Comparison of ENCODE assay signal across 24 cellular contexts in the genomic region with DNA sequence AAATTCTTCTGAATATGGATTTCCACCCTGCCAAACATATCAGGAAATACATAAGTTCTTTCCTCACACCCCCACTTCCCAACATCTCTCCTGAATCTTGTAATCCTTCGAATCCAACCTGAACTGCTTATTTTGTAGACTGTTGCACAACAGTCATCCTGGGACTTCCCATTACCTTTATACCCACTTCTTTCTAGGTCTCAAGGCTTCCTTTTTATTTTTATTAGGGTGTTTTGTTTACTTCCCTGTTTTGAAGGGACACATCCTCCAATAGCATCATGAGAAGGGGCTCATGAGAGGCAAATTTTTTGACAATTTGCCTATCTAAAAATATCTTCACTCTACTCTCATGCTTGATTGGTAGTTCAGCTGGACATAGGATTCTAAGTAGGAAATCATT.
"Had no signal": no experiment of that assay in that cellular context is flagged by ENCODE, and none has a peak within 500 bp of the region (broad histone marks: within the 10 kb centered on the region; RNA-seq: fewer than 3 reads in every experiment).

No MANE protein-coding gene starts in this region.

- H3K4me3 Mint-ChIP-seq: activated CD4-positive, alpha-beta T cell treated with anti-CD3 and anti-CD28 coated beads, Interleukin-2, amount 10 ng/mL, durations not matched to agents 7 days and 5 days; activated CD8-positive, alpha-beta T cell treated with anti-CD3 and anti-CD28 coated beads, Interleukin-2, amount 10 ng/mL, durations not matched to agents 7 days and 5 days; activated naive CD8-positive, alpha-beta T cell; activated T-helper 17 cell treated with anti-CD3 and anti-CD28 coated beads, Interleukin-2, amount 50 U/mL, for 72 hours; endodermal cell; natural killer cell treated with Interleukin-12 subunit alpha and Interleukin-12 subunit beta and Interleukin-15 and Interleukin-18, amount 100 ng/mL, for 72 hours had no signal

- H3K27ac Mint-ChIP-seq: activated CD4-positive, alpha-beta T cell treated with anti-CD3 and anti-CD28 coated beads, Interleukin-2, amount 10 ng/mL, durations not matched to agents 7 days and 5 days; activated CD8-positive, alpha-beta T cell treated with anti-CD3 and anti-CD28 coated beads, Interleukin-2, amount 10 ng/mL, durations not matched to agents 7 days and 5 days; activated naive CD8-positive, alpha-beta T cell; activated T-helper 17 cell treated with anti-CD3 and anti-CD28 coated beads, Interleukin-2, amount 50 U/mL, for 72 hours; endodermal cell; natural killer cell treated with Interleukin-12 subunit alpha and Interleukin-12 subunit beta and Interleukin-15 and Interleukin-18, amount 100 ng/mL, for 72 hours had no signal

- H3K4me1 ChIP-seq: gastrocnemius medialis, prostate gland had no signal

- H3K4me1 Mint-ChIP-seq: activated CD4-positive, alpha-beta T cell treated with anti-CD3 and anti-CD28 coated beads, Interleukin-2, amount 10 ng/mL, durations not matched to agents 7 days and 5 days; endodermal cell had no signal

- H3K36me3 ChIP-seq: esophagus squamous epithelium, gastrocnemius medialis, ovary, prostate gland, spleen, upper lobe of left lung had no signal

- H3K27me3 ChIP-seq: esophagus squamous epithelium, gastrocnemius medialis, ovary, spleen, upper lobe of left lung had no signal

- H3K36me3 Mint-ChIP-seq: activated naive CD8-positive, alpha-beta T cell; natural killer cell treated with Interleukin-12 subunit alpha and Interleukin-12 subunit beta and Interleukin-15 and Interleukin-18, amount 100 ng/mL, for 72 hours had no signal

- DNase-seq: activated CD4-positive, alpha-beta T cell treated with anti-CD3 and anti-CD28 coated beads, Interleukin-2, amount 10 ng/mL, durations not matched to agents 7 days and 5 days; activated CD4-positive, CD25-positive, alpha-beta regulatory T cell treated with anti-CD3 and anti-CD28 coated beads, Interleukin-2, amount 50 U/mL, for 72 hours; activated CD8-positive, alpha-beta T cell treated with anti-CD3 and anti-CD28 coated beads, Interleukin-2, amount 10 ng/mL, durations not matched to agents 7 days and 5 days; amniotic stem cell; cerebellar nuclear complex; cortex of kidney; endodermal cell; esophagus squamous epithelium; gastrocnemius medialis; hippocampal formation; left ventricle myocardium superior; mammary epithelial cell; midbrain; ovary; spleen; stimulated activated CD4-positive, alpha-beta T cell treated with anti-CD3 and anti-CD28 coated beads, Interleukin-4, amount 100 ng/mL, for 1 hour; stimulated activated naive CD8-positive, alpha-beta T cell treated with anti-CD3 and anti-CD28 coated beads, Interleukin-15, Interleukin-2, amounts not matched to agents 100 U/mL and 50 U/mL, for 24 hours; T-helper 2 cell; upper lobe of left lung had no signal

- H3K9me3 Mint-ChIP-seq: activated CD4-positive, alpha-beta T cell treated with anti-CD3 and anti-CD28 coated beads, Interleukin-2, amount 10 ng/mL, durations not matched to agents 7 days and 5 days; activated T-helper 17 cell treated with anti-CD3 and anti-CD28 coated beads, Interleukin-2, amount 50 U/mL, for 72 hours; endodermal cell; natural killer cell treated with Interleukin-12 subunit alpha and Interleukin-12 subunit beta and Interleukin-15 and Interleukin-18, amount 100 ng/mL, for 72 hours had no signal

- ATAC-seq: activated CD8-positive, alpha-beta T cell treated with anti-CD3 and anti-CD28 coated beads, Interleukin-2, amount 10 ng/mL, durations not matched to agents 7 days and 5 days; activated T-helper 17 cell treated with anti-CD3 and anti-CD28 coated beads, Interleukin-2, amount 50 U/mL, for 72 hours; gastrocnemius medialis; left ventricle myocardium superior; natural killer cell treated with Interleukin-12 subunit alpha and Interleukin-12 subunit beta and Interleukin-15 and Interleukin-18, amount 100 ng/mL, for 72 hours; stimulated activated naive CD8-positive, alpha-beta T cell treated with anti-CD3 and anti-CD28 coated beads, Interleukin-15, Interleukin-2, amounts not matched to agents 100 U/mL and 50 U/mL, for 24 hours had no signal

- H3K9me3 ChIP-seq: esophagus squamous epithelium, gastrocnemius medialis, ovary, prostate gland, spleen, upper lobe of left lung had no signal

- H3K4me3 ChIP-seq: esophagus squamous epithelium, gastrocnemius medialis, ovary, prostate gland, spleen, upper lobe of left lung had no signal

- H3K27ac ChIP-seq: esophagus squamous epithelium, gastrocnemius medialis, ovary, prostate gland, VCaP had no signal

- H3K27me3 Mint-ChIP-seq: activated CD4-positive, alpha-beta T cell treated with anti-CD3 and anti-CD28 coated beads, Interleukin-2, amount 10 ng/mL, durations not matched to agents 7 days and 5 days; activated naive CD8-positive, alpha-beta T cell; activated T-helper 17 cell treated with anti-CD3 and anti-CD28 coated beads, Interleukin-2, amount 50 U/mL, for 72 hours; natural killer cell treated with Interleukin-12 subunit alpha and Interleukin-12 subunit beta and Interleukin-15 and Interleukin-18, amount 100 ng/mL, for 72 hours had no signal
